19 cellular contexts compared by ENCODE assay signal in genomic region chr6:90484392-90484791, GRCh38.
"Had no signal": no experiment of that assay in that cellular context is flagged by ENCODE, and none has a peak within 500 bp of the region (broad histone marks: within the 10 kb centered on the region; RNA-seq: fewer than 3 reads in every experiment).

No MANE protein-coding gene starts in this region.

- DNase-seq: activated CD4-positive, alpha-beta memory T cell treated with anti-CD3 and anti-CD28 coated beads, Interleukin-2, amount 10 ng/mL, durations not matched to agents 7 days and 5 days; activated gamma-delta T cell; activated naive CD4-positive, alpha-beta T cell treated with anti-CD3 and anti-CD28 coated beads, Interleukin-2, amount 50 U/mL, for 16 hours; activated T-cell treated with anti-CD3 and anti-CD28 coated beads for 4 hours; adrenal gland; foreskin fibroblast; kidney glomerular epithelial cell; right lobe of liver; stimulated activated CD4-positive, alpha-beta T cell treated with anti-CD3 and anti-CD28 coated beads, Interleukin-1b, Interleukin-23, amount 100 ng/mL, for 48 hours; stomach; T-helper 1 cell; trophoblast cell; uterus had no signal

- H3K36me3 Mint-ChIP-seq: natural killer cell treated with Interleukin-12 subunit alpha and Interleukin-12 subunit beta and Interleukin-15 and Interleukin-18, amount 100 ng/mL, for 72 hours had no signal

- H3K4me3 Mint-ChIP-seq: activated CD4-positive, alpha-beta memory T cell treated with anti-CD3 and anti-CD28 coated beads, Interleukin-2, amount 10 ng/mL, durations not matched to agents 7 days and 5 days; natural killer cell treated with Interleukin-12 subunit alpha and Interleukin-12 subunit beta and Interleukin-15 and Interleukin-18, amount 100 ng/mL, for 72 hours had no signal

- H3K27ac Mint-ChIP-seq: activated CD4-positive, alpha-beta memory T cell treated with anti-CD3 and anti-CD28 coated beads, Interleukin-2, amount 10 ng/mL, durations not matched to agents 7 days and 5 days; natural killer cell treated with Interleukin-12 subunit alpha and Interleukin-12 subunit beta and Interleukin-15 and Interleukin-18, amount 100 ng/mL, for 72 hours had no signal

- H3K27ac ChIP-seq: adrenal gland, breast epithelium, coronary artery, epithelial cell of prostate, right lobe of liver, skin epidermis, stomach, suprapubic skin, uterus had no signal

- H3K4me3 ChIP-seq: adrenal gland, breast epithelium, coronary artery, right lobe of liver, skin epidermis, stomach, suprapubic skin, uterus had no signal

- H3K27me3 ChIP-seq: adrenal gland, breast epithelium, right lobe of liver, stomach, suprapubic skin, uterus had no signal

- H3K9me3 ChIP-seq: adrenal gland, breast epithelium, right lobe of liver, stomach, suprapubic skin, uterus had no signal

- H3K4me1 ChIP-seq: adrenal gland, breast epithelium, right lobe of liver, suprapubic skin, uterus had no signal

- H3K9me3 Mint-ChIP-seq: natural killer cell treated with Interleukin-12 subunit alpha and Interleukin-12 subunit beta and Interleukin-15 and Interleukin-18, amount 100 ng/mL, for 72 hours had no signal

- ATAC-seq: natural killer cell treated with Interleukin-12 subunit alpha and Interleukin-12 subunit beta and Interleukin-15 and Interleukin-18, amount 100 ng/mL, for 72 hours; right lobe of liver had no signal

- H3K36me3 ChIP-seq: adrenal gland, breast epithelium, right lobe of liver, stomach, suprapubic skin, uterus had no signal
